Comparison of ENCODE assay signal across 1 cellular context in genomic region chr11:34332524-34332923, GRCh38.
TF ChIP-seq lines count a peak whose summit lies in the region.

No MANE protein-coding gene starts in this region.

TF ChIP-seq in HepG2, 621 proteins besides CTCF, POLR2A, EP300 and RAD21 (continued from another document and continues in another):
- TF ChIP-seq DZIP1 (CRISPR knock-in tag; IDR thresholded peaks at IDR 0.05) (no peak), ZNF282 (IDR thresholded peaks at IDR 0.05; ENCODE audit: partially characterized antibody) (no peak), HES4 (CRISPR knock-in tag; IDR thresholded peaks at IDR 0.05; ENCODE audit: borderline replicate concordance) (no peak), BCL6 (CRISPR knock-in tag; IDR thresholded peaks at IDR 0.05) (peak; percentile 86), ZNF513 (CRISPR knock-in tag; conservative IDR thresholded peaks at IDR 0.05) (no peak), YY1 (IDR thresholded peaks at IDR 0.05; ENCODE audit: insufficient read depth, insufficient replicate concordance, low read depth, low read length) (no peak), HNRNPK (IDR thresholded peaks at IDR 0.05; ENCODE audit: low read depth, low read length, poor library complexity, severe bottlenecking) (no peak), ZMYM3 (CRISPR knock-in tag; IDR thresholded peaks at IDR 0.05) (peak; percentile 57; the same call in 1 of the 2 replicates), ZNF850 (CRISPR knock-in tag; conservative IDR thresholded peaks at IDR 0.05) (no peak), SALL2 (CRISPR knock-in tag; IDR thresholded peaks at IDR 0.05) (no peak), CEBPG (CRISPR knock-in tag; IDR thresholded peaks at IDR 0.05) (peak; percentile 74), HOXA5 (CRISPR knock-in tag; IDR thresholded peaks at IDR 0.05) (no peak), XBP1 (CRISPR knock-in tag; IDR thresholded peaks at IDR 0.05) (no peak), SRY (CRISPR knock-in tag; IDR thresholded peaks at IDR 0.05) (no peak), GATAD2A (CRISPR knock-in tag; IDR thresholded peaks at IDR 0.05) (peak; percentile 63), FOXA3 (CRISPR knock-in tag; IDR thresholded peaks at IDR 0.05) (peak; percentile 77), AHDC1 (CRISPR knock-in tag; IDR thresholded peaks at IDR 0.05; ENCODE audit: borderline replicate concordance) (peak; percentile 52; the same call in 1 of the 2 replicates), SP4 (CRISPR knock-in tag; IDR thresholded peaks at IDR 0.05) (no peak), ZNF160 (CRISPR knock-in tag; IDR thresholded peaks at IDR 0.05) (no peak), CHCHD3 (CRISPR knock-in tag; IDR thresholded peaks at IDR 0.05) (no peak), ZNF615 (CRISPR knock-in tag; IDR thresholded peaks at IDR 0.05; ENCODE audit: borderline replicate concordance) (no peak), RARA (CRISPR knock-in tag; IDR thresholded peaks at IDR 0.05) (0 out of 2 replicates have a peak, but pooled peaks have one; percentile 36), ZNF652 (CRISPR knock-in tag; IDR thresholded peaks at IDR 0.05; ENCODE audit: borderline replicate concordance, low read depth) (no peak), ZNF362 (CRISPR knock-in tag; IDR thresholded peaks at IDR 0.05; ENCODE audit: borderline replicate concordance) (peak; percentile 93), REST (IDR thresholded peaks at IDR 0.05; ENCODE audit: borderline replicate concordance in 1 of 2, low read depth in 1 of 2, low read length in 2 of 2) (peak in 1 of 2 experiments; percentile 81; a peak in 3 of 4 replicates), MAFK (conservative IDR thresholded peaks at IDR 0.05 in 1 of 2, IDR thresholded peaks at IDR 0.05 in 1 of 2; ENCODE audit: low read length in 2 of 2) (no peak), CENPBD1 (CRISPR knock-in tag; IDR thresholded peaks at IDR 0.05; ENCODE audit: borderline replicate concordance, low read depth) (no peak), ELF4 (CRISPR knock-in tag; IDR thresholded peaks at IDR 0.05; ENCODE audit: borderline replicate concordance) (0 out of 2 replicates have a peak, but pooled peaks have one; percentile 35), ZNF792 (CRISPR knock-in tag; IDR thresholded peaks at IDR 0.05) (no peak), TBX2 (CRISPR knock-in tag; IDR thresholded peaks at IDR 0.05; ENCODE audit: borderline replicate concordance) (peak; percentile 43; the same call in 1 of the 2 replicates), PHF8 (CRISPR knock-in tag; IDR thresholded peaks at IDR 0.05) (no peak), ATF4 (CRISPR knock-in tag; IDR thresholded peaks at IDR 0.05) (no peak), HOMEZ (CRISPR knock-in tag; IDR thresholded peaks at IDR 0.05; ENCODE audit: low read depth) (no peak), TMF1 (CRISPR knock-in tag; IDR thresholded peaks at IDR 0.05; ENCODE audit: low read depth) (no peak), EEA1 (CRISPR knock-in tag; IDR thresholded peaks at IDR 0.05; ENCODE audit: borderline replicate concordance) (no peak), ZNF713 (CRISPR knock-in tag; IDR thresholded peaks at IDR 0.05) (no peak), FOXP1 (IDR thresholded peaks at IDR 0.05) (no peak), FOXP1 (CRISPR knock-in tag; IDR thresholded peaks at IDR 0.05) (peak; percentile 11; the same call in 1 of the 2 replicates), PRDM10 (CRISPR knock-in tag; IDR thresholded peaks at IDR 0.05; ENCODE audit: low read depth) (peak; percentile 98), ZNF614 (CRISPR knock-in tag; IDR thresholded peaks at IDR 0.05; ENCODE audit: borderline replicate concordance) (0 out of 2 replicates have a peak, but pooled peaks have one; percentile 53)
